Comparison of ENCODE assay signal across 11 cellular contexts in genomic region chr20:19260412-19261090, GRCh38. TPM values are rescaled to one million over a fixed set of nuclear protein-coding genes. Genes with fewer than 3 reads are reported as not detected.
DNase-seq lines count a peak whose midpoint lies in the region; ATAC-seq and TF ChIP-seq lines count a peak whose summit lies in the region.
"Had no signal": no experiment of that assay in that cellular context is flagged by ENCODE, and none has a peak within 500 bp of the region (broad histone marks: within the 10 kb centered on the region; RNA-seq: fewer than 3 reads in every experiment).

No MANE protein-coding gene starts in this region.

- H3K27me3 Mint-ChIP-seq in dendritic cell treated with granulocyte-macrophage colony-stimulating factor and Interleukin-4, amounts not matched to agents 40 ng/mL and 50 ng/mL, for 4 days = no peaks in the 10 kb centered on the region
- H3K27me3 Mint-ChIP-seq in activated CD8-positive, alpha-beta T cell treated with anti-CD3 and anti-CD28 coated beads for 36 hours = no peaks in the 10 kb centered on the region
- no peaks in the 10 kb centered on the region for H3K27me3 Mint-ChIP-seq in progenitor cell of endocrine pancreas

- no peak for TF ChIP-seq CTCF in AG09309 (IDR thresholded peaks at IDR 0.05; ENCODE audit: control insufficient read depth, insufficient read depth, low read depth, low read length, missing control alignments)
- no peak for TF ChIP-seq CTCF in activated CD8-positive, alpha-beta T cell treated with anti-CD3 and anti-CD28 coated beads for 36 hours (IDR thresholded peaks at IDR 0.05)
- no peak for TF ChIP-seq CTCF in progenitor cell of endocrine pancreas (IDR thresholded peaks at IDR 0.05; ENCODE audit: unreplicated experiment)

- intact Hi-C loops in dendritic cell treated with granulocyte-macrophage colony-stimulating factor and Interleukin-4, amounts not matched to agents 40 ng/mL and 50 ng/mL, for 4 days (cut with micrococcal nuclease) = no loop called here
- intact Hi-C loops in activated CD8-positive, alpha-beta T cell treated with anti-CD3 and anti-CD28 coated beads for 36 hours (cut with micrococcal nuclease) = no loop called here

- H3K9me3 Mint-ChIP-seq in dendritic cell treated with granulocyte-macrophage colony-stimulating factor and Interleukin-4, amounts not matched to agents 40 ng/mL and 50 ng/mL, for 4 days = no peaks in the 10 kb centered on the region
- H3K9me3 Mint-ChIP-seq in activated CD8-positive, alpha-beta T cell treated with anti-CD3 and anti-CD28 coated beads for 36 hours = no peaks in the 10 kb centered on the region
- H3K9me3 Mint-ChIP-seq in progenitor cell of endocrine pancreas (ENCODE audit: low read depth) = no peaks in the 10 kb centered on the region

- no peaks in the 10 kb centered on the region for H3K36me3 Mint-ChIP-seq in dendritic cell treated with granulocyte-macrophage colony-stimulating factor and Interleukin-4, amounts not matched to agents 40 ng/mL and 50 ng/mL, for 4 days (ENCODE audit: low read depth)
- no peaks in the 10 kb centered on the region for H3K36me3 Mint-ChIP-seq in activated CD8-positive, alpha-beta T cell treated with anti-CD3 and anti-CD28 coated beads for 36 hours (ENCODE audit: low read depth)
- H3K36me3 Mint-ChIP-seq in progenitor cell of endocrine pancreas (ENCODE audit: insufficient read depth) = no peaks in the 10 kb centered on the region
- H3K36me3 Mint-ChIP-seq: naive B cell had no signal

- DNase-seq in AG09309 (ENCODE audit: low read depth) (peak; percentile 42), HS-5 (ENCODE audit: low read depth) (peak; percentile 37), NCI-H2107 treated with DMSO at 0.1 percent for 48 hours (lab: John Stamatoyannopoulos, UW; ENCODE audit: unreplicated experiment) (no peak), cerebellar cortex (ENCODE audit: low spot score) (no peak), progenitor cell of endocrine pancreas (ENCODE audit: low spot score, unreplicated experiment) (no peak)
- no peak for DNase-seq in activated CD8-positive, alpha-beta T cell treated with anti-CD3 and anti-CD28 coated beads for 36 hours
- DNase-seq: aorta, naive B cell had no signal

- no peak overlapping the region for H3K4me3 ChIP-seq in AG09309 (ENCODE audit: control insufficient read depth, low read depth, low read length)
- H3K4me3 ChIP-seq: BLaER1 treated with 17β-estradiol and CSF1 and Interleukin-3, amounts not matched to agents 10 nM and 100 nM had no signal

- no peak overlapping the region for H3K27ac Mint-ChIP-seq in dendritic cell treated with granulocyte-macrophage colony-stimulating factor and Interleukin-4, amounts not matched to agents 40 ng/mL and 50 ng/mL, for 4 days
- H3K27ac Mint-ChIP-seq in activated CD8-positive, alpha-beta T cell treated with anti-CD3 and anti-CD28 coated beads for 36 hours = no peak overlapping the region
- H3K27ac Mint-ChIP-seq in progenitor cell of endocrine pancreas = no peak overlapping the region
- H3K27ac Mint-ChIP-seq: naive B cell had no signal

- peak overlapping the region; percentile 32 for H3K4me3 Mint-ChIP-seq in dendritic cell treated with granulocyte-macrophage colony-stimulating factor and Interleukin-4, amounts not matched to agents 40 ng/mL and 50 ng/mL, for 4 days
- no peak overlapping the region for H3K4me3 Mint-ChIP-seq in activated CD8-positive, alpha-beta T cell treated with anti-CD3 and anti-CD28 coated beads for 36 hours
- H3K4me3 Mint-ChIP-seq in progenitor cell of endocrine pancreas (ENCODE audit: low read depth) = no peak overlapping the region
- H3K4me3 Mint-ChIP-seq: naive B cell had no signal

- POLR2A ChIA-PET in activated CD8-positive, alpha-beta T cell treated with anti-CD3 and anti-CD28 coated beads for 36 hours (lab: Charles Lee) = interaction anchor here (0.5 kb wide), 1 partner anchor 211 kb away, joined by 3 read pairs; no protein-coding TSS in a partner anchor

- ATAC-seq in GM19025 (IDR thresholded peaks at IDR 0.05; ENCODE audit: low read depth, unreplicated experiment) = peak; percentile 57
- no peak for ATAC-seq in activated CD8-positive, alpha-beta T cell treated with anti-CD3 and anti-CD28 coated beads for 36 hours

- peaks cover 28% of the 10 kb centered on the region for H3K4me1 Mint-ChIP-seq in dendritic cell treated with granulocyte-macrophage colony-stimulating factor and Interleukin-4, amounts not matched to agents 40 ng/mL and 50 ng/mL, for 4 days (ENCODE audit: low read depth)
- no peaks in the 10 kb centered on the region for H3K4me1 Mint-ChIP-seq in activated CD8-positive, alpha-beta T cell treated with anti-CD3 and anti-CD28 coated beads for 36 hours (ENCODE audit: low read depth)
- H3K4me1 Mint-ChIP-seq in progenitor cell of endocrine pancreas (ENCODE audit: low read depth) = peaks cover 22% of the 10 kb centered on the region
- H3K4me1 Mint-ChIP-seq: naive B cell had no signal

- CTCF ChIA-PET in activated CD8-positive, alpha-beta T cell treated with anti-CD3 and anti-CD28 coated beads for 36 hours (lab: Charles Lee) = no interaction called here

RNA-seq across cellular contexts. Expression of gene SLC24A3, which starts 48.1 kb away (rescaled TPM):
- not detected for total RNA-seq in activated CD8-positive, alpha-beta T cell treated with anti-CD3 and anti-CD28 coated beads for 36 hours
- 0.96 and 1.5 TPM in 2 replicates for total RNA-seq in progenitor cell of endocrine pancreas

Comparison
In these comparisons a context has a peak if more than half of its experiments do, and no peak if none do; other contexts are left out.
1. DNase-seq: peak in AG09309 (single experiment) and HS-5 (single experiment); none in activated CD8-positive, alpha-beta T cell treated with anti-CD3 and anti-CD28 coated beads for 36 hours (single experiment), NCI-H2107 treated with DMSO at 0.1 percent for 48 hours (single experiment), cerebellar cortex (single experiment) and progenitor cell of endocrine pancreas (single experiment).